1 cellular context compared by ENCODE assay signal in the genomic region with DNA sequence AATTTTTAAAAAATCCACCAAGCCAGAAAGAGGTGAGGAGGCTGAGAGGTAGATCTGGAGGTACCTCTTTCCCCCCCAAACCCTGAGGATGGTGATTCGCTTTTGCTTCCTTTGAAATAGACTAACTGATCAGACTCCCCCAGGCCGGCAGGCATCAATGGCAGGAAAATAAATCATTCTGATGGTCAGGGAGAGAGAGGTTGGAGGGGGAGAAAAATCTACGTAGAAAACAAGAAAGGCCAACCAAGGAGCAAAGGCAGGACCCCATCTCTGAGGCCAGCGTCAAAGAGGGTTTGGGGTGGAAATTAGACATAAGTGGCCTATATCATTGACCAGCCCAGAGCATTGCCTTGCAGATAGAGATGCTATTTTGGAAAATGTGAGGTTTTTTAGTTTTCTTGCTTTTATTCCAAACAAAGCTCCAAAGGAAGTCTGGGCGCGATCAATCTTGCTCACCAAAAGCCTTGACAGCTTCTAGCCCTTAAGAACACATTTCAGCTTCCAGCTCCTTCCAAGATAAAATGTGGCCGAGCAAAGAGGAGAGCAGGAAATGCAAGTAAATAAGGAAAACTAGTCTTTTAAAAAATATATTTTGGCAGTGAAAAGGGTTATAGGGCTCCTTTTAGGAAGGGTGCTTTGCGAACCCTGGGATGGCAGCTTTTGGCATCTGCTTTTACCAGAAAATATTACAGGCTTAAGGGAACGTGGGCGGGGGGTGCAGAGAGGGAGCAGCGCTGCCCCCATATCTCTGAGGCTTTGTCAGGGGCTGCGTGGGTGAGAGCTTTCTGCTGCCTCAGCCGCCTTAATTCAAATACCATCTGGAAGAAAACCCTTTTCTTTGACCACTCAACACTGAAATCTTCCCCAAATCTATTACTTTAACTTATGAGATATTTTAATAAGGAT.
TF ChIP-seq lines count a peak whose summit lies in the region.

No MANE protein-coding gene starts in this region.

TF ChIP-seq in endothelial cell of umbilical vein, 7 proteins besides CTCF, POLR2A, EP300 and RAD21:
- TF ChIP-seq MYC (IDR thresholded peaks at IDR 0.05; ENCODE audit: low read depth, low read length): no peak
- no peak for TF ChIP-seq POLR2AphosphoS5 (IDR thresholded peaks at IDR 0.05; ENCODE audit: insufficient read depth, low read depth, low read length)
- TF ChIP-seq, protein P1, sequence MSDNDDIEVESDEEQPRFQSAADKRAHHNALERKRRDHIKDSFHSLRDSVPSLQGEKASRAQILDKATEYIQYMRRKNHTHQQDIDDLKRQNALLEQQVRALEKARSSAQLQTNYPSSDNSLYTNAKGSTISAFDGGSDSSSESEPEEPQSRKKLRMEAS (IDR thresholded peaks at IDR 0.05; ENCODE audit: insufficient read depth, insufficient read length): no peak
- TF ChIP-seq FOS (IDR thresholded peaks at IDR 0.05; ENCODE audit: borderline replicate concordance, insufficient read depth, low read length): no peak
- no peak for TF ChIP-seq EZH2 (IDR thresholded peaks at IDR 0.05; ENCODE audit: borderline replicate concordance, low read depth, low read length, severe bottlenecking)
- no peak for TF ChIP-seq GATA2 (IDR thresholded peaks at IDR 0.05; ENCODE audit: insufficient read depth, insufficient read length, low read depth, low read length)
- TF ChIP-seq JUN (IDR thresholded peaks at IDR 0.05; ENCODE audit: borderline replicate concordance, insufficient read depth, insufficient read length, low read depth): no peak
